Comparison of ENCODE assay signal across 1 cellular context in genomic region chr18:58624011-58624410, GRCh38.
TF ChIP-seq lines count a peak whose summit lies in the region.

No MANE protein-coding gene starts in this region.

TF ChIP-seq in HepG2, 621 proteins besides CTCF, POLR2A, EP300 and RAD21:
- no peak for TF ChIP-seq DNMT3B (CRISPR knock-in tag; conservative IDR thresholded peaks at IDR 0.05)
- TF ChIP-seq FOXP4 (CRISPR knock-in tag; IDR thresholded peaks at IDR 0.05): no peak
- TF ChIP-seq ZNF460 (CRISPR knock-in tag; IDR thresholded peaks at IDR 0.05; ENCODE audit: borderline replicate concordance): no peak
- TF ChIP-seq HDAC1 (CRISPR knock-in tag; IDR thresholded peaks at IDR 0.05): no peak
- no peak for TF ChIP-seq DBP (CRISPR knock-in tag; IDR thresholded peaks at IDR 0.05; ENCODE audit: not compliant biosample characterization)
- TF ChIP-seq ZNF292 (CRISPR knock-in tag; IDR thresholded peaks at IDR 0.05; ENCODE audit: borderline replicate concordance, low read depth): no peak
- no peak for TF ChIP-seq ZNF543 (CRISPR knock-in tag; IDR thresholded peaks at IDR 0.05)
